Comparison of ENCODE assay signal across 9 cellular contexts in the genomic region with DNA sequence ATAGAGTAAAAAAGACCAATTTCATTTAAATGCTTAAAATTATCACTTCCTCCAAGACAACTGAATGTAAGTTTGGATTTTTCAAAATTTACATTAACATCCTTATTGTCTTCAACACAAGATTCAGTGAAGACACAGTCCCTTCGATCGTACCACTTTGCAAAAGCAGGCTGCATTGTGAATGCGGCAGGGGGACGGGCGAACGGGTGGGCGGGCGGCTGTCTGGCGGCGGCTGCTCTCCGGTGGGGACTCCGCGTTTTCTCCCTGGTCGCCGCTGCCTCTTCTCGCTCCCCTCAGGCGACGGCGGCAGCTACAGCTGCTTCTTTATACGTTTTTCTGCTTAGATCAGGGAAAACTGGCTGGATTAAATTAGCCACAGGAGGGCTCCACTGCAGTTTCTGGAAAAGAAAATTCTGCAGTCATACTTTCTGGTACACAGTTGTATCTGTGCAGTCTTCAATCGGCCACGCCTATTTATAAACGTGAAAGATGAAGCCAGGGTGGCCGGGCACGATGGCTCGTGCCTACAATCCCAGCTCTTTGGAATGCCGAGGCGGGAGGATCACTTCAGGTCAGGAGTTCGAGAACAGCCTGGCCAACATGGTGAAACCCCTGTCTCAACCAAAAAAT. TPM values are rescaled to one million over a fixed set of nuclear protein-coding genes. Genes with fewer than 3 reads are reported as not detected.
A peak's percentile ranks its signal among the peaks of the same experiment; 100 is the strongest.
DNase-seq lines count a peak whose midpoint lies in the region; ATAC-seq and TF ChIP-seq lines count a peak whose summit lies in the region.
"Had no signal": no experiment of that assay in that cellular context is flagged by ENCODE, and none has a peak within 500 bp of the region (broad histone marks: within the 10 kb centered on the region; RNA-seq: fewer than 3 reads in every experiment).

No MANE protein-coding gene starts in this region.

- no peaks in the 10 kb centered on the region for H4K20me1 ChIP-seq in PC-3 (ENCODE audit: low read length)

- H3K4me2 ChIP-seq in PC-3 (ENCODE audit: low read length), result peak overlapping the region; percentile 84
- H3K4me2 ChIP-seq: KMS-11 had no signal

- no peaks in the 10 kb centered on the region for H3K79me2 ChIP-seq in PC-3 (ENCODE audit: low read length)

- DNase-seq in COR-L47 (lab: John Stamatoyannopoulos, UW), result peak; percentile 73
- DNase-seq in HT-29 (ENCODE audit: low spot score), result peak; percentile 42
- peak; percentile 71 for DNase-seq in PC-3
- DNase-seq in astrocyte of the cerebellum (ENCODE audit: low read depth), result peak; percentile 43
- DNase-seq in hippocampal formation (lab: John Stamatoyannopoulos, UW), result peak; percentile 66 to 75
- DNase-seq in retinal pigment epithelial cell (ENCODE audit: low read depth), result no peak
- DNase-seq in activated CD4-positive, CD25-positive, alpha-beta regulatory T cell treated with anti-CD3 and anti-CD28 coated beads, Interleukin-2, amount 50 U/mL, for 72 hours, result no peak

- no peaks in the 10 kb centered on the region for H3K9me3 ChIP-seq in PC-3 (ENCODE audit: low read length)

- intact Hi-C loops in PC-3 (cut with micrococcal nuclease), result loop anchor here (1.0 to 10.0 kb wide), 2 partner anchors 167 to 256 kb away; partner anchors contain the start of gene CLCN3

- TF ChIP-seq CTCF in PC-3 (conservative IDR thresholded peaks at IDR 0.05; ENCODE audit: low read depth, low read length) (peak; percentile 58), astrocyte of the cerebellum (IDR thresholded peaks at IDR 0.05; ENCODE audit: low read depth, low read length, missing control alignments) (peak; percentile 55), retinal pigment epithelial cell (conservative IDR thresholded peaks at IDR 0.05; ENCODE audit: low read depth, low read length) (peak; percentile 65)

- BruUV-seq in PC-3 (replicated peaks; lab: Mats Ljungman, UMichigan), result no TSS peak

- H2AFZ ChIP-seq in PC-3 (ENCODE audit: low read length), result peak overlapping the region; percentile 71

- in situ Hi-C loops in astrocyte of the cerebellum (cut with HindIII; ENCODE audit: low sequenced_read_pairs), result no loop called here

- peak; percentile 81 for ATAC-seq in PC-3
- ATAC-seq in HG03280 (IDR thresholded peaks at IDR 0.05; ENCODE audit: unreplicated experiment), result no peak

- H3K4me1 ChIP-seq in PC-3 (ENCODE audit: insufficient read depth, low read length), result no peaks in the 10 kb centered on the region

- H3K27me3 ChIP-seq in PC-3 (ENCODE audit: low read length), result peaks cover 22% of the 10 kb centered on the region

- no peaks in the 10 kb centered on the region for H3K9me2 ChIP-seq in PC-3 (replicated peaks; ENCODE audit: low read length)

- H3K36me3 ChIP-seq in PC-3 (ENCODE audit: low read depth, low read length), result no peaks in the 10 kb centered on the region

- no peak overlapping the region for H3K27ac ChIP-seq in PC-3 (ENCODE audit: low read length)
- H3K27ac ChIP-seq: KMS-11 had no signal

- H3K4me3 ChIP-seq in PC-3 (ENCODE audit: low read length) (peak overlapping the region; percentile 58), astrocyte of the cerebellum (ENCODE audit: low read depth, low read length) (peak overlapping the region; percentile 8), retinal pigment epithelial cell (ENCODE audit: low read length) (peak overlapping the region; percentile 31)

- no peaks in the 10 kb centered on the region for H3F3A ChIP-seq in PC-3 (ENCODE audit: low read length, unreplicated experiment)

- H3K9ac ChIP-seq in PC-3 (ENCODE audit: low read length), result no peak overlapping the region
- H3K9ac ChIP-seq: KMS-11 had no signal

- POLR2A ChIA-PET in PC-3 (lab: Charles Lee; ENCODE audit: unreplicated experiment), result interaction anchor here (0.6 kb wide), 1 partner anchor 132 kb away, joined by 3 read pairs; no protein-coding TSS in a partner anchor

- CTCF ChIA-PET in PC-3 (lab: Charles Lee), result interaction anchor here (0.6 to 1.2 kb wide), 3 partner anchors 19 to 303 kb away, joined by 3 to 6 read pairs (median 4); no protein-coding TSS in a partner anchor

RNA-seq across cellular contexts. Expression of gene HPF1, which starts 33.9 kb away (rescaled TPM):
- total RNA-seq in HT-29 (2014; rRNA removed; shearing (Covaris generic)), result 3.7 and 6.5 TPM in 2 replicates
- total RNA-seq in PC-3 (2014; rRNA removed), result 10.6 and 13.9 TPM in 2 replicates

Comparison
In these comparisons a context has a peak if more than half of its experiments do, and no peak if none do; other contexts are left out.
1. DNase-seq: peak in COR-L47 (single experiment), HT-29 (single experiment), PC-3 (single experiment), astrocyte of the cerebellum (single experiment) and hippocampal formation (2 of 2); none in retinal pigment epithelial cell (single experiment) and activated CD4-positive, CD25-positive, alpha-beta regulatory T cell treated with anti-CD3 and anti-CD28 coated beads, Interleukin-2, amount 50 U/mL, for 72 hours (single experiment).
2. H3K4me3 ChIP-seq: peak in every context shown above with its lines; median percentile 58 in PC-3; 31 in retinal pigment epithelial cell; 8 in astrocyte of the cerebellum.
3. Peak in every context shown above with its lines, with median percentiles within 50 percentile points of each other: CTCF ChIP-seq.